In genomic region chr17:72735602-72736001, GRCh38 we compare ENCODE assay signal across 20 cellular contexts.
"Had no signal": no experiment of that assay in that cellular context is flagged by ENCODE, and none has a peak within 500 bp of the region (broad histone marks: within the 10 kb centered on the region; RNA-seq: fewer than 3 reads in every experiment).

No MANE protein-coding gene starts in this region.

- DNase-seq: dorsolateral prefrontal cortex; effector CD4-positive, alpha-beta T cell; head of caudate nucleus; kidney; left lung; mesenchymal stem cell; naive thymus-derived CD8-positive, alpha-beta T cell; nephron progenitor cell; nucleus accumbens; psoas muscle; right cardiac atrium; sigmoid colon; spleen; stimulated activated naive B cell treated with anti-CD40 and anti-IgM and Interleukin-4, amounts not matched to agents 10 μg/mL and 1 μg/mL and 100 μg/mL, for 72 hours; upper lobe of right lung had no signal

- H3K27ac ChIP-seq: dorsolateral prefrontal cortex, left lung, psoas muscle, sigmoid colon, spleen, thoracic aorta, tibial nerve, upper lobe of right lung, vagina had no signal

- H3K4me1 Mint-ChIP-seq: mesothelial cell of epicardium; naive thymus-derived CD8-positive, alpha-beta T cell had no signal

- H3K27me3 ChIP-seq: dorsolateral prefrontal cortex, left lung, sigmoid colon, spleen, tibial nerve, upper lobe of right lung, vagina had no signal

- H3K4me3 Mint-ChIP-seq: mesothelial cell of epicardium; naive thymus-derived CD8-positive, alpha-beta T cell; nephron progenitor cell; stimulated activated naive B cell treated with anti-CD40 and anti-IgM and Interleukin-4, amounts not matched to agents 10 μg/mL and 1 μg/mL and 100 μg/mL, for 72 hours; stimulated activated naive CD8-positive, alpha-beta T cell treated with anti-CD3 and anti-CD28 coated beads, Interleukin-15, Interleukin-2, amounts not matched to agents 100 ng/mL and 50 ng/mL, for 24 hours had no signal

- H3K4me1 ChIP-seq: left lung, psoas muscle, sigmoid colon, spleen, tibial nerve, upper lobe of right lung, vagina had no signal

- H3K27me3 Mint-ChIP-seq: naive thymus-derived CD8-positive, alpha-beta T cell; stimulated activated naive B cell treated with anti-CD40 and anti-IgM and Interleukin-4, amounts not matched to agents 10 μg/mL and 1 μg/mL and 100 μg/mL, for 72 hours; stimulated activated naive CD8-positive, alpha-beta T cell treated with anti-CD3 and anti-CD28 coated beads, Interleukin-15, Interleukin-2, amounts not matched to agents 100 ng/mL and 50 ng/mL, for 24 hours had no signal

- H3K27ac Mint-ChIP-seq: mesothelial cell of epicardium; naive thymus-derived CD8-positive, alpha-beta T cell; nephron progenitor cell; stimulated activated naive B cell treated with anti-CD40 and anti-IgM and Interleukin-4, amounts not matched to agents 10 μg/mL and 1 μg/mL and 100 μg/mL, for 72 hours; stimulated activated naive CD8-positive, alpha-beta T cell treated with anti-CD3 and anti-CD28 coated beads, Interleukin-15, Interleukin-2, amounts not matched to agents 100 ng/mL and 50 ng/mL, for 24 hours had no signal

- H3K36me3 ChIP-seq: sigmoid colon, upper lobe of right lung had no signal

- H3K36me3 Mint-ChIP-seq: mesothelial cell of epicardium had no signal

- H3K4me3 ChIP-seq: dorsolateral prefrontal cortex, left lung, psoas muscle, sigmoid colon, spleen, thoracic aorta, tibial nerve, upper lobe of right lung, vagina had no signal

- H3K9me3 Mint-ChIP-seq: mesothelial cell of epicardium; naive thymus-derived CD8-positive, alpha-beta T cell; nephron progenitor cell; stimulated activated naive B cell treated with anti-CD40 and anti-IgM and Interleukin-4, amounts not matched to agents 10 μg/mL and 1 μg/mL and 100 μg/mL, for 72 hours; stimulated activated naive CD8-positive, alpha-beta T cell treated with anti-CD3 and anti-CD28 coated beads, Interleukin-15, Interleukin-2, amounts not matched to agents 100 ng/mL and 50 ng/mL, for 24 hours had no signal

- ATAC-seq: left lung; naive thymus-derived CD8-positive, alpha-beta T cell; psoas muscle; right cardiac atrium; stimulated activated naive B cell treated with anti-CD40 and anti-IgM and Interleukin-4, amounts not matched to agents 10 μg/mL and 1 μg/mL and 100 μg/mL, for 72 hours; upper lobe of right lung had no signal

- H3K9me3 ChIP-seq: left lung, psoas muscle, sigmoid colon, spleen, thoracic aorta, tibial nerve, upper lobe of right lung, vagina had no signal
